Comparison of ENCODE assay signal across 8 cellular contexts in genomic region chr11:1308745-1309497, GRCh38. TPM values are rescaled to one million over a fixed set of nuclear protein-coding genes. Genes with fewer than 3 reads are reported as not detected.
A peak's percentile ranks its signal among the peaks of the same experiment; 100 is the strongest.
DNase-seq lines count a peak whose midpoint lies in the region; ATAC-seq, FAIRE-seq and TF ChIP-seq lines count a peak whose summit lies in the region.

No MANE protein-coding gene starts in this region.

- H3K4me2 ChIP-seq in GM23338: peak overlapping the region; percentile 77

- H4K20me1 ChIP-seq in GM23338 (replicated peaks; ENCODE audit: insufficient read depth): peaks cover 5% of the 10 kb centered on the region; the same call in 1 of the 2 replicates

- peaks cover 9% of the 10 kb centered on the region for H3K36me3 Mint-ChIP-seq in GM23338 (ENCODE audit: low read depth)

- H3K36me3 ChIP-seq in GM23338 (ENCODE audit: insufficient read depth) (no peaks in the 10 kb centered on the region), MG63 (peaks cover 2% of the 10 kb centered on the region), mucosa of descending colon (ENCODE audit: low read depth) (no peaks in the 10 kb centered on the region)

- H3K27me3 Mint-ChIP-seq in GM23338 (ENCODE audit: insufficient read depth, low read depth, poor library complexity): peaks cover 16% of the 10 kb centered on the region

- H3K27me3 ChIP-seq in GM23338 (ENCODE audit: insufficient read depth) (no peaks in the 10 kb centered on the region; the same call in 1 of the 2 replicates), MG63 (no peaks in the 10 kb centered on the region)

- H3K9me3 ChIP-seq in MG63 (peaks cover 9% of the 10 kb centered on the region), mucosa of descending colon (peaks cover 3% of the 10 kb centered on the region)

- intact Hi-C loops in mucosa of descending colon (cut with DNase I, micrococcal nuclease): no loop called here

- ATAC-seq in GM18498 (IDR thresholded peaks at IDR 0.05; ENCODE audit: unreplicated experiment) (peak; percentile 47), GM23338 (peak; percentile 75), mucosa of descending colon (peak; percentile 65)

- no peak overlapping the region for H2AFZ ChIP-seq in GM23338

- peaks cover 5% of the 10 kb centered on the region; the same call in 1 of the 2 replicates for H3K4me1 ChIP-seq in GM23338 (ENCODE audit: insufficient read depth)
- peaks cover 44% of the 10 kb centered on the region for H3K4me1 ChIP-seq in mucosa of descending colon (ENCODE audit: low read depth)

- no peak for FAIRE-seq in D721Med (lab: Jason Lieb, UNC)

- no peak for TF ChIP-seq CTCF in GM23338 (conservative IDR thresholded peaks at IDR 0.05; ENCODE audit: low read depth in 2 of 2)
- TF ChIP-seq CTCF in coronary artery (IDR thresholded peaks at IDR 0.05): no peak
- no peak for TF ChIP-seq CTCF in mucosa of descending colon (IDR thresholded peaks at IDR 0.05)
- no peak for TF ChIP-seq CTCF in D721Med (IDR thresholded peaks at IDR 0.05; ENCODE audit: insufficient read depth, missing control alignments)

- peaks cover 14% of the 10 kb centered on the region for H3K4me1 Mint-ChIP-seq in GM23338

- DNase-seq in GM23338 (ENCODE audit: low spot score) (peak; percentile 27), MG63 (peak; percentile 67), coronary artery (ENCODE audit: low spot score) (no peak), mucosa of descending colon (peak in 1 of 3 donors; percentile 66), NCI-H69 (lab: John Stamatoyannopoulos, UW) (no peak), NCI-H510A treated with DMSO at 0.1 percent for 48 hours (lab: John Stamatoyannopoulos, UW) (no peak), D721Med (ENCODE audit: insufficient read length, low spot score) (no peak)

- no peak overlapping the region for H3K27ac Mint-ChIP-seq in GM23338

- no peaks in the 10 kb centered on the region for H3K9me2 ChIP-seq in GM23338 (ENCODE audit: insufficient read depth)

- H3K4me3 Mint-ChIP-seq in GM23338: peak overlapping the region; percentile 66

- H3K9me3 Mint-ChIP-seq in GM23338: peaks cover 13% of the 10 kb centered on the region; the same call in 2 of the 3 replicates

- H3K27ac ChIP-seq in GM23338 (ENCODE audit: low read depth) (no peak overlapping the region), coronary artery (peak overlapping the region; percentile 96 to 97)

- H3F3A ChIP-seq in GM23338 (replicated peaks; ENCODE audit: low read depth): no peaks in the 10 kb centered on the region

- H3K4me3 ChIP-seq in GM23338 (peak overlapping the region; percentile 66), MG63 (peak overlapping the region; percentile 67), coronary artery (peak overlapping the region; percentile 96), mucosa of descending colon (peak overlapping the region; percentile 61)

- peaks cover 37% of the 10 kb centered on the region for H3K79me2 ChIP-seq in GM23338 (replicated peaks; ENCODE audit: insufficient read depth)

TF ChIP-seq in GM23338, 12 proteins besides CTCF, POLR2A, EP300 and RAD21:
- no peak for TF ChIP-seq EZH2 (IDR thresholded peaks at IDR 0.05; ENCODE audit: low read depth, unreplicated experiment)
- no peak for TF ChIP-seq POLR2AphosphoS5 (IDR thresholded peaks at IDR 0.05; ENCODE audit: low read depth)

RNA-seq across cellular contexts. Expression of gene TOLLIP, which starts 0.5 kb away (rescaled TPM):
- total RNA-seq in GM23338 (2014; rRNA removed; shearing (Covaris generic)): 11.7 and 18.0 TPM in 2 replicates
- 9.7 and 13.5 TPM in 2 replicates for polyA plus RNA-seq in GM23338 (2016; fragmentation: Nextera tagmentation; extraction: Ambion mirVana)
- total RNA-seq in MG63 (2014; rRNA removed; shearing (Covaris generic); ENCODE audit: low replicate concordance): 20.6 and 27.3 TPM in 2 replicates
- total RNA-seq in mucosa of descending colon: 10 to 100 TPM; 62.4 to 65.4 (median 62.5) TPM

Comparison
In these comparisons a context has a peak if more than half of its experiments do, and no peak if none do; other contexts are left out.
1. DNase-seq: peak in GM23338 (single experiment) and MG63 (single experiment); none in coronary artery (single experiment), NCI-H69 (single experiment), NCI-H510A treated with DMSO at 0.1 percent for 48 hours (single experiment) and D721Med (single experiment).
2. Peak in every context shown above with its lines, with median percentiles within 50 percentile points of each other: ATAC-seq and H3K4me3 ChIP-seq.